In genomic region chr7:73679709-73680108, GRCh38 we compare ENCODE assay signal across 23 cellular contexts. TPM values are rescaled to one million over a fixed set of nuclear protein-coding genes. Genes with fewer than 3 reads are reported as not detected.
"Had no signal": no experiment of that assay in that cellular context is flagged by ENCODE, and none has a peak within 500 bp of the region (broad histone marks: within the 10 kb centered on the region; RNA-seq: fewer than 3 reads in every experiment).

No MANE protein-coding gene starts in this region.

- H3K27me3 ChIP-seq: right atrium auricular region, suprapubic skin, upper lobe of right lung had no signal

- H3K9me3 ChIP-seq: lower lobe of right lung, right atrium auricular region, suprapubic skin, upper lobe of right lung had no signal

- H3K4me3 ChIP-seq: lower lobe of right lung, right atrium auricular region, suprapubic skin, upper lobe of right lung had no signal

- H3K36me3 ChIP-seq: upper lobe of right lung had no signal

- DNase-seq: activated CD4-positive, alpha-beta T cell treated with anti-CD3 and anti-CD28 coated beads, Interleukin-2, amount 10 ng/mL, durations not matched to agents 7 days and 5 days; activated CD4-positive, CD25-positive, alpha-beta regulatory T cell; activated CD8-positive, alpha-beta memory T cell treated with anti-CD3 and anti-CD28 coated beads for 24 hours; activated CD8-positive, alpha-beta memory T cell treated with anti-CD3 and anti-CD28 coated beads, Interleukin-2, amount 50 U/mL, for 48 hours; activated gamma-delta T cell treated with Interleukin-2 at 50 U/mL for 16 hours; amniotic stem cell; effector memory CD8-positive, alpha-beta T cell; left colon; lower lobe of right lung; nephron progenitor cell; occipital lobe; small intestine; stimulated activated CD4-positive, alpha-beta T cell treated with anti-CD3 and anti-CD28 coated beads, Interleukin-15, amount 100 ng/mL, for 24 hours; stimulated activated CD4-positive, alpha-beta T cell treated with anti-CD3 and anti-CD28 coated beads, Interleukin-2, amount 100 ng/mL, for 48 hours; stimulated activated naive CD8-positive, alpha-beta T cell treated with anti-CD3 and anti-CD28 coated beads, Interleukin-15, amount 100 ng/mL, for 72 hours; T1000; upper lobe of right lung had no signal

- ATAC-seq: activated naive CD4-positive, alpha-beta T cell treated with anti-CD3 and anti-CD28 coated beads, Interleukin-2, amount 50 U/mL, for 72 hours; effector memory CD8-positive, alpha-beta T cell; left colon; lower lobe of right lung; stimulated activated naive CD8-positive, alpha-beta T cell treated with anti-CD3 and anti-CD28 coated beads, Interleukin-15, amount 100 ng/mL, for 72 hours; upper lobe of right lung had no signal

- H3K27ac ChIP-seq: lower lobe of right lung, suprapubic skin, upper lobe of right lung had no signal

RNA-seq across cellular contexts. Expression of gene MLXIPL, which starts 55.4 kb away (rescaled TPM):
- total RNA-seq: activated CD4-positive, alpha-beta T cell treated with anti-CD3 and anti-CD28 coated beads, Interleukin-2, amount 10 ng/mL, durations not matched to agents 7 days and 5 days; activated naive CD4-positive, alpha-beta T cell treated with anti-CD3 and anti-CD28 coated beads, Interleukin-2, amount 50 U/mL, for 72 hours; dermis microvascular lymphatic vessel endothelial cell; fibroblast of villous mesenchyme; occipital lobe; T-helper 1 cell treated with Interleukin-12 subunit alpha and Interleukin-12 subunit beta and Interleukin-4 antibody, amounts not matched to agents 30 ng/mL and 1 ng/mL, for 36 hours had no signal
